In genomic region chr7:260441-261281, GRCh38 we compare ENCODE assay signal across 16 cellular contexts. TPM values are rescaled to one million over a fixed set of nuclear protein-coding genes. Genes with fewer than 3 reads are reported as not detected.
DNase-seq lines count a peak whose midpoint lies in the region; ATAC-seq and TF ChIP-seq lines count a peak whose summit lies in the region.
"Had no signal": no experiment of that assay in that cellular context is flagged by ENCODE, and none has a peak within 500 bp of the region (broad histone marks: within the 10 kb centered on the region; RNA-seq: fewer than 3 reads in every experiment).

No MANE protein-coding gene starts in this region.

- peak; percentile 10 for ATAC-seq in left ventricle myocardium superior
- no peak for ATAC-seq in lower lobe of right lung

- TF ChIP-seq EP300 in transverse colon (IDR thresholded peaks at IDR 0.05; ENCODE audit: low read depth) = no peak

- 63% methylated on average over 26 of the region's 35 CpGs; no CpG with 5 or more reads in 1 of the 2 donors for WGBS in transverse colon (ENCODE audit: low coverage in 1 of 2), 2 donors

- no peak overlapping the region for H3K4me3 ChIP-seq in lower lobe of right lung
- H3K4me3 ChIP-seq in transverse colon = peak overlapping the region in 2 of 4 donors; percentile 5 to 13

- TF ChIP-seq POLR2A in transverse colon (IDR thresholded peaks at IDR 0.05) = peak; percentile 41

- H3K27me3 ChIP-seq in lower lobe of right lung (ENCODE audit: low read depth) (no peaks in the 10 kb centered on the region), transverse colon (no peaks in the 10 kb centered on the region)

- no peak overlapping the region for H3K27ac ChIP-seq in lower lobe of right lung
- peak overlapping the region in 3 of 4 donors; percentile 37 to 72 (median 61) for H3K27ac ChIP-seq in transverse colon
- H3K27ac ChIP-seq: RWPE1 had no signal

- H3K9me3 ChIP-seq in lower lobe of right lung = no peaks in the 10 kb centered on the region
- peaks cover 0 to 3% of the 10 kb centered on the region in 2 donors for H3K9me3 ChIP-seq in transverse colon

- peaks cover 49% of the 10 kb centered on the region for H3K36me3 ChIP-seq in lower lobe of right lung
- peaks cover 0 to 11% (median 1%) of the 10 kb centered on the region in 4 donors for H3K36me3 ChIP-seq in transverse colon

- peak; percentile 8 for DNase-seq in activated naive CD4-positive, alpha-beta T cell treated with anti-CD3 and anti-CD28 coated beads, Interleukin-2, amount 50 U/mL, for 16 hours
- no peak for DNase-seq in activated naive CD4-positive, alpha-beta T cell (lab: John Stamatoyannopoulos, UW)
- peak; percentile 21 for DNase-seq in left ventricle myocardium superior
- peak; percentile 41 for DNase-seq in lower lobe of right lung
- peak; percentile 81 for DNase-seq in transverse colon
- no peak for DNase-seq in GM19238 (ENCODE audit: insufficient read length, low spot score)
- no peak for DNase-seq in CD1c-positive myeloid dendritic cell (ENCODE audit: extremely low spot score)
- DNase-seq in stimulated activated CD4-positive, alpha-beta T cell treated with anti-CD3 and anti-CD28 coated beads, Interleukin-4, amount 100 ng/mL, for 1 hour = no peak
- DNase-seq: Caco-2, H9, MV-4-11, NCI-H2107, NCI-H345, NCI-H526 treated with DMSO at 0.1 percent for 48 hours had no signal

- intact Hi-C loops in left ventricle myocardium superior (cut with micrococcal nuclease) (no loop called here), lower lobe of right lung (cut with DNase I) (no loop called here), transverse colon (cut with DNase I; ENCODE audit: low total_unique reads) (no loop called here)

- no peak for TF ChIP-seq CTCF in lower lobe of right lung (IDR thresholded peaks at IDR 0.05)
- TF ChIP-seq CTCF in transverse colon (IDR thresholded peaks at IDR 0.05) = peak in 2 of 5 experiments; percentile 60 to 62

- in situ Hi-C loops in transverse colon (cut with MboI; ENCODE audit: low pct_ligation_motif_present in 1 of 4, low pct_unique_long_range_greater_than_20kb in 1 of 4, low sequenced_read_pairs in 3 of 4) = no loop called here

- H3K4me1 ChIP-seq in lower lobe of right lung (peaks cover 6% of the 10 kb centered on the region), transverse colon (peaks cover 4 to 29% (median 24%) of the 10 kb centered on the region in 4 donors)
- H3K4me1 ChIP-seq: Caco-2 had no signal

RNA-seq across cellular contexts. Expression of gene FOXL3, which starts 29.3 kb away (rescaled TPM):
- not detected for total RNA-seq in left ventricle myocardium superior
- total RNA-seq in lower lobe of right lung = not detected
- total RNA-seq in transverse colon = not detected
- total RNA-seq: Caco-2, H9, OCI-LY7 had no signal

Comparison
In these comparisons a context has a peak if more than half of its experiments do, and no peak if none do; other contexts are left out.
1. DNase-seq: peak in activated naive CD4-positive, alpha-beta T cell treated with anti-CD3 and anti-CD28 coated beads, Interleukin-2, amount 50 U/mL, for 16 hours (single experiment), left ventricle myocardium superior (single experiment), lower lobe of right lung (single experiment) and transverse colon (single experiment); none in activated naive CD4-positive, alpha-beta T cell (0 of 4), GM19238 (single experiment), CD1c-positive myeloid dendritic cell (single experiment) and stimulated activated CD4-positive, alpha-beta T cell treated with anti-CD3 and anti-CD28 coated beads, Interleukin-4, amount 100 ng/mL, for 1 hour (single experiment).